ENCODE assay signal across 10 cellular contexts in genomic region chr1:3483801-3484444, GRCh38. TPM values are rescaled to one million over a fixed set of nuclear protein-coding genes. Genes with fewer than 3 reads are reported as not detected.
A peak's percentile ranks its signal among the peaks of the same experiment; 100 is the strongest.
DNase-seq lines count a peak whose midpoint lies in the region; ATAC-seq and TF ChIP-seq lines count a peak whose summit lies in the region.
"Had no signal": no experiment of that assay in that cellular context is flagged by ENCODE, and none has a peak within 500 bp of the region (broad histone marks: within the 10 kb centered on the region; RNA-seq: fewer than 3 reads in every experiment).

No MANE protein-coding gene starts in this region.

- H3K4me1 ChIP-seq in hepatocyte (ENCODE audit: insufficient read depth) = no peaks in the 10 kb centered on the region

- H3K4me1 Mint-ChIP-seq in activated naive CD8-positive, alpha-beta T cell treated with anti-CD3 and anti-CD28 coated beads, Interleukin-2, amount 50 U/mL, for 24 hours = no peaks in the 10 kb centered on the region

- 68% methylated on average over 24 of the region's 31 CpGs for WGBS in hepatocyte (ENCODE audit: low lambda C conversion rate, missing lambda C conversion rate)

- no peaks in the 10 kb centered on the region for H3K9me2 ChIP-seq in hepatocyte (replicated peaks; ENCODE audit: insufficient read depth)

- peaks cover 12% of the 10 kb centered on the region for H3K9me3 Mint-ChIP-seq in activated naive CD8-positive, alpha-beta T cell treated with anti-CD3 and anti-CD28 coated beads, Interleukin-2, amount 50 U/mL, for 24 hours

- no peaks in the 10 kb centered on the region for H3K36me3 ChIP-seq in hepatocyte (replicated peaks; ENCODE audit: insufficient read depth, low read depth)

- no peaks in the 10 kb centered on the region for H3K27me3 ChIP-seq in hepatocyte

- H2AFZ ChIP-seq in hepatocyte = no peak overlapping the region

- peaks cover 2% of the 10 kb centered on the region for H3K27me3 Mint-ChIP-seq in activated naive CD8-positive, alpha-beta T cell treated with anti-CD3 and anti-CD28 coated beads, Interleukin-2, amount 50 U/mL, for 24 hours

- no peak overlapping the region for H3K27ac Mint-ChIP-seq in activated naive CD8-positive, alpha-beta T cell treated with anti-CD3 and anti-CD28 coated beads, Interleukin-2, amount 50 U/mL, for 24 hours

- no peak for ATAC-seq in activated naive CD8-positive, alpha-beta T cell treated with anti-CD3 and anti-CD28 coated beads, Interleukin-2, amount 50 U/mL, for 24 hours

- no peaks in the 10 kb centered on the region for H3K79me2 ChIP-seq in hepatocyte

- TF ChIP-seq CTCF in hepatocyte (IDR thresholded peaks at IDR 0.05; ENCODE audit: poor library complexity) = peak; percentile 67

- no peak overlapping the region for H3K4me3 ChIP-seq in hepatocyte
- H3K4me3 ChIP-seq: BLaER1 treated with 17β-estradiol and CSF1 and Interleukin-3, amounts not matched to agents 10 nM and 100 nM; skin epidermis had no signal

- H3K27ac ChIP-seq in hepatocyte = no peak overlapping the region
- H3K27ac ChIP-seq: BLaER1 treated with 17β-estradiol and CSF1 and Interleukin-3, amounts not matched to agents 10 nM and 100 nM had no signal

- H4K20me1 ChIP-seq in hepatocyte (ENCODE audit: insufficient read depth, poor library complexity, severe bottlenecking) = no peaks in the 10 kb centered on the region

- H3K4me3 Mint-ChIP-seq in activated naive CD8-positive, alpha-beta T cell treated with anti-CD3 and anti-CD28 coated beads, Interleukin-2, amount 50 U/mL, for 24 hours = no peak overlapping the region

- DNase-seq in NCI-H1417 (lab: John Stamatoyannopoulos, UW) = peak in 2 of 3 experiments; percentile 2 to 3
- DNase-seq in NCI-H1417 treated with DMSO at 0.1 percent for 48 hours (lab: John Stamatoyannopoulos, UW) = no peak
- DNase-seq in RPMI8226 = peak; percentile 65
- DNase-seq in activated naive CD8-positive, alpha-beta T cell treated with anti-CD3 and anti-CD28 coated beads, Interleukin-2, amount 50 U/mL, for 24 hours = peak; percentile 60
- DNase-seq in hepatocyte (ENCODE audit: low spot score) = peak; percentile 68
- peak; percentile 8 to 32 for DNase-seq in stimulated activated CD4-positive, alpha-beta T cell treated with anti-CD3 and anti-CD28 coated beads, Interleukin-1b, Interleukin-23, amount 100 ng/mL, for 4 hours (ENCODE audit: low read depth in 2 of 2)
- DNase-seq in NCI-H226 = no peak
- no peak for DNase-seq in amniotic stem cell (lab: John Stamatoyannopoulos, UW)

- no peaks in the 10 kb centered on the region for H3K36me3 Mint-ChIP-seq in activated naive CD8-positive, alpha-beta T cell treated with anti-CD3 and anti-CD28 coated beads, Interleukin-2, amount 50 U/mL, for 24 hours (ENCODE audit: low read depth)

- H3K9me3 ChIP-seq in hepatocyte (ENCODE audit: low read depth) = no peaks in the 10 kb centered on the region

- no peak overlapping the region for H3K4me2 ChIP-seq in hepatocyte
- H3K4me2 ChIP-seq: BLaER1 treated with 17β-estradiol and CSF1 and Interleukin-3, amounts not matched to agents 10 nM and 100 nM had no signal

RNA-seq across cellular contexts. Expression of gene ARHGEF16, which starts 29.5 kb away (rescaled TPM):
- total RNA-seq in hepatocyte = 21.5 and 24.8 TPM in 2 replicates
- 32.3 and 36.2 TPM in 2 replicates for polyA plus RNA-seq in hepatocyte

Comparison
In these comparisons a context has a peak if more than half of its experiments do, and no peak if none do; other contexts are left out.
1. DNase-seq: peak in NCI-H1417 (2 of 3), RPMI8226 (single experiment), activated naive CD8-positive, alpha-beta T cell treated with anti-CD3 and anti-CD28 coated beads, Interleukin-2, amount 50 U/mL, for 24 hours (single experiment), hepatocyte (single experiment) and stimulated activated CD4-positive, alpha-beta T cell treated with anti-CD3 and anti-CD28 coated beads, Interleukin-1b, Interleukin-23, amount 100 ng/mL, for 4 hours (2 of 2); none in NCI-H1417 treated with DMSO at 0.1 percent for 48 hours (single experiment), NCI-H226 (single experiment) and amniotic stem cell (single experiment).